In genomic region chr2:117858892-117859531, GRCh38 we compare ENCODE assay signal across 15 cellular contexts. TPM values are rescaled to one million over a fixed set of nuclear protein-coding genes. Genes with fewer than 3 reads are reported as not detected.
A peak's percentile ranks its signal among the peaks of the same experiment; 100 is the strongest.
DNase-seq lines count a peak whose midpoint lies in the region; ATAC-seq, FAIRE-seq and TF ChIP-seq lines count a peak whose summit lies in the region.
"Had no signal": no experiment of that assay in that cellular context is flagged by ENCODE, and none has a peak within 500 bp of the region (broad histone marks: within the 10 kb centered on the region; RNA-seq: fewer than 3 reads in every experiment).

No MANE protein-coding gene starts in this region.

- in situ Hi-C loops in K562 (cut with MboI): no loop called here

- peaks cover 0 to 6% of the 10 kb centered on the region in 2 experiments; a peak in 1 of 5 replicates for H3K4me1 ChIP-seq in K562 (replicated peaks in 1 of 2; ENCODE audit: control insufficient read depth in 2 of 2, insufficient read depth in 2 of 2, low read length in 2 of 2)

- TF ChIP-seq EP300 in K562 (IDR thresholded peaks at IDR 0.05; ENCODE audit: low read length): no peak

- DNase-seq in NCI-H510A (lab: John Stamatoyannopoulos, UW) (peak; percentile 10), NCI-H510A treated with DMSO at 0.1 percent for 48 hours (lab: John Stamatoyannopoulos, UW) (no peak), K562 (ENCODE audit: extremely low read depth in 1 of 4, low spot score in 3 of 4) (no peak), iPS-NIHi7 (ENCODE audit: extremely low spot score) (peak; percentile 50), superior temporal gyrus (ENCODE audit: extremely low spot score) (no peak)
- no peak for DNase-seq in stimulated activated effector memory CD8-positive, alpha-beta T cell treated with anti-CD3 and anti-CD28 coated beads, Interleukin-12 subunit alpha, Interleukin-12 subunit beta, amount 100 ng/mL, for 72 hours (ENCODE audit: low spot score in 2 of 2)
- no peak for DNase-seq in stimulated activated naive CD4-positive, alpha-beta T cell (lab: John Stamatoyannopoulos, UW)
- DNase-seq: C1 segment of cervical spinal cord, GOT3, Kasumi-1, NCI-H2029, NCI-H526 treated with DMSO at 0.1 percent for 48 hours had no signal

- POLR2A ChIA-PET in K562 (lab: Yijun Ruan, JAX): no interaction called here

- ATAC-seq in K562 (0 out of 3 replicates have a peak, but pooled peaks have one; percentile 33), GM19351 (IDR thresholded peaks at IDR 0.05; ENCODE audit: unreplicated experiment) (no peak)
- ATAC-seq in stimulated activated effector memory CD8-positive, alpha-beta T cell treated with anti-CD3 and anti-CD28 coated beads, Interleukin-12 subunit alpha, Interleukin-12 subunit beta, amount 100 ng/mL, for 72 hours: peak; percentile 8

- WGBS in K562 (ENCODE audit: insufficient coverage, low coverage, missing lambda C conversion rate): 14% methylated on average over 21 of the region's 41 CpGs

- H2AFZ ChIP-seq in K562 (ENCODE audit: low read depth, low read length): no peak overlapping the region

- H3K36me3 ChIP-seq in K562 (ENCODE audit: control insufficient read depth, insufficient read depth, low read length): no peaks in the 10 kb centered on the region

- BruUV-seq in K562 (replicated peaks; lab: Mats Ljungman, UMichigan): no TSS peak

- TF ChIP-seq RAD21 in K562 (CRISPR knock-in tag; conservative IDR thresholded peaks at IDR 0.05 in 1 of 2, IDR thresholded peaks at IDR 0.05 in 1 of 2): no peak

- H3K4me1 Mint-ChIP-seq in stimulated activated effector memory CD8-positive, alpha-beta T cell treated with anti-CD3 and anti-CD28 coated beads, Interleukin-12 subunit alpha, Interleukin-12 subunit beta, amount 100 ng/mL, for 72 hours: no peaks in the 10 kb centered on the region

- no peaks in the 10 kb centered on the region for H3K79me2 ChIP-seq in K562 (ENCODE audit: control insufficient read depth, insufficient read depth, low read length)

- CTCF ChIA-PET in K562 (lab: Yijun Ruan, JAX; ENCODE audit: low intra/inter-chr PET ratio): no interaction called here

- TF ChIP-seq CTCF in K562 (IDR thresholded peaks at IDR 0.05 in 2 of 3, conservative IDR thresholded peaks at IDR 0.05 in 1 of 3; ENCODE audit: insufficient read depth in 2 of 3, low read depth in 1 of 3, low read length in 3 of 3): no peak

- no peak for TF ChIP-seq POLR2A in K562 (conservative IDR thresholded peaks at IDR 0.05)

- intact Hi-C loops in K562 (cut with micrococcal nuclease): no loop called here

- no peak overlapping the region for H3K4me3 ChIP-seq in K562

- no peaks in the 10 kb centered on the region for H3K9me3 Mint-ChIP-seq in stimulated activated effector memory CD8-positive, alpha-beta T cell treated with anti-CD3 and anti-CD28 coated beads, Interleukin-12 subunit alpha, Interleukin-12 subunit beta, amount 100 ng/mL, for 72 hours

- no peaks in the 10 kb centered on the region for H3K9me1 ChIP-seq in K562 (ENCODE audit: control insufficient read depth, insufficient read depth, low read length)

- no peak overlapping the region for H3K4me3 Mint-ChIP-seq in stimulated activated effector memory CD8-positive, alpha-beta T cell treated with anti-CD3 and anti-CD28 coated beads, Interleukin-12 subunit alpha, Interleukin-12 subunit beta, amount 100 ng/mL, for 72 hours

- no peaks in the 10 kb centered on the region for H3K9me3 ChIP-seq in K562 (replicated peaks; ENCODE audit: control insufficient read depth, insufficient read depth, low read depth, low read length)

- H3K27ac Mint-ChIP-seq in stimulated activated effector memory CD8-positive, alpha-beta T cell treated with anti-CD3 and anti-CD28 coated beads, Interleukin-12 subunit alpha, Interleukin-12 subunit beta, amount 100 ng/mL, for 72 hours: no peak overlapping the region

- H3K27me3 ChIP-seq in K562 (ENCODE audit: control insufficient read depth in 2 of 2, insufficient read depth in 2 of 2, low read length in 2 of 2): peaks cover 7 to 30% of the 10 kb centered on the region in 2 experiments; a peak in 3 of 5 replicates

- no peak overlapping the region for H3K27ac ChIP-seq in K562 (ENCODE audit: extremely low read depth, low read depth, low read length)
- H3K27ac ChIP-seq: RWPE1 had no signal

- FAIRE-seq in K562 (lab: Jason Lieb, UNC): no peak
- FAIRE-seq: GM12891 had no signal

- no peaks in the 10 kb centered on the region for H4K20me1 ChIP-seq in K562 (replicated peaks; ENCODE audit: control insufficient read depth, insufficient read depth, low read length)

- H3K4me2 ChIP-seq in K562 (ENCODE audit: insufficient read depth, low read length): no peak overlapping the region

- H3K36me3 Mint-ChIP-seq in stimulated activated effector memory CD8-positive, alpha-beta T cell treated with anti-CD3 and anti-CD28 coated beads, Interleukin-12 subunit alpha, Interleukin-12 subunit beta, amount 100 ng/mL, for 72 hours: no peaks in the 10 kb centered on the region

- no peak overlapping the region for H3K9ac ChIP-seq in K562 (ENCODE audit: insufficient read depth in 1 of 2, low read depth in 2 of 2, low read length in 2 of 2)

TF ChIP-seq in K562, 482 proteins besides CTCF, POLR2A, EP300 and RAD21 (continues in another document):
- TF ChIP-seq IRF2 (CRISPR knock-in tag; IDR thresholded peaks at IDR 0.05) (no peak), CREM (IDR thresholded peaks at IDR 0.05; ENCODE audit: low read depth) (no peak), KLF13 (tag; IDR thresholded peaks at IDR 0.05; ENCODE audit: borderline replicate concordance, low read depth) (no peak), NRF1 (conservative IDR thresholded peaks at IDR 0.05 in 1 of 2, IDR thresholded peaks at IDR 0.05 in 1 of 2) (no peak), NELFE (IDR thresholded peaks at IDR 0.05; ENCODE audit: insufficient read depth, insufficient read length) (no peak)

RNA-seq across cellular contexts. Expression of gene DDX18, which starts 44.5 kb away (rescaled TPM):
- 96.0 and 219 TPM in 2 replicates for total RNA-seq in K562 (2011; cell fraction: chromatin; rRNA removed; ENCODE audit: low replicate concordance)
- total RNA-seq in K562 (2011; cell fraction: nucleolus; rRNA removed): 41.4 and 42.1 TPM in 2 replicates
- 115 and 161 TPM in 2 replicates for total RNA-seq in K562 (2011; cell fraction: nucleoplasm; rRNA removed)
- total RNA-seq in K562 (2014; rRNA removed) (67.9 and 74.7 TPM in 2 replicates), K562 (2014; rRNA removed; fragmentation: Illumina TruSeq; extraction: Trizol) (129 and 154 TPM in 2 replicates), K562 (2015; rRNA removed; fragmentation: Illumina TruSeq; extraction: Trizol) (116 TPM in 2 replicates), K562 (2021) (113 and 120 TPM in 2 replicates)
- polyA plus RNA-seq in K562 (2011; rRNA removed) (118 and 156 TPM in 2 replicates), K562 (2014; fragmentation: Illumina TruSeq; extraction: Trizol) (125 and 156 TPM in 2 replicates), K562 (2014; fragmentation: Nextera tagmentation; extraction: Ambion mirVana) (100 to 1,000 TPM in 1 of 2 experiments, 10 to 100 TPM in 1; 90.5 to 124 TPM), K562 (2014; rRNA removed) (91.8 and 100 TPM in 2 replicates)
- 50.8 and 54.7 TPM in 2 replicates for polyA plus RNA-seq in K562 (2011; cell fraction: cytosol; rRNA removed)
- polyA plus RNA-seq in K562 (2011; cell fraction: nucleus; rRNA removed): 94.0 and 110 TPM in 2 replicates
- polyA plus RNA-seq in K562 (2012): 48.5 and 68.8 TPM in 2 replicates
- 126 and 127 TPM in 2 replicates for polyA minus RNA-seq in K562 (2011; rRNA and poly(A)+ RNA removed)
- 32.6 and 42.7 TPM in 2 replicates for polyA minus RNA-seq in K562 (2011; cell fraction: cytosol; rRNA and poly(A)+ RNA removed)
- polyA minus RNA-seq in K562 (2011; cell fraction: nucleus; rRNA and poly(A)+ RNA removed): 67.5 and 135 TPM in 2 replicates

Comparison
In these comparisons a context has a peak if more than half of its experiments do, and no peak if none do; other contexts are left out.
1. DNase-seq: peak in NCI-H510A (single experiment) and iPS-NIHi7 (single experiment); none in NCI-H510A treated with DMSO at 0.1 percent for 48 hours (single experiment), K562 (0 of 4), stimulated activated effector memory CD8-positive, alpha-beta T cell treated with anti-CD3 and anti-CD28 coated beads, Interleukin-12 subunit alpha, Interleukin-12 subunit beta, amount 100 ng/mL, for 72 hours (0 of 2), superior temporal gyrus (single experiment) and stimulated activated naive CD4-positive, alpha-beta T cell (0 of 6).